ENCODE assay signal across 9 cellular contexts in genomic region chr9:116154334-116154975, GRCh38. TPM values are rescaled to one million over a fixed set of nuclear protein-coding genes. Genes with fewer than 3 reads are reported as not detected.
A peak's percentile ranks its signal among the peaks of the same experiment; 100 is the strongest.
DNase-seq lines count a peak whose midpoint lies in the region; ATAC-seq, FAIRE-seq and TF ChIP-seq lines count a peak whose summit lies in the region.
"Had no signal": no experiment of that assay in that cellular context is flagged by ENCODE, and none has a peak within 500 bp of the region (broad histone marks: within the 10 kb centered on the region; RNA-seq: fewer than 3 reads in every experiment).

No MANE protein-coding gene starts in this region.

- H3K4me1 Mint-ChIP-seq in astrocyte (ENCODE audit: low read depth, unreplicated experiment): peaks cover 47% of the 10 kb centered on the region

- DNase-seq in astrocyte (ENCODE audit: low read depth) (no peak), COLO829 (ENCODE audit: low spot score) (no peak), T-helper 2 cell (no peak)

- TF ChIP-seq CTCF in HEK293 (tag by site-specific recombination; IDR thresholded peaks at IDR 0.05) (no peak), astrocyte (IDR thresholded peaks at IDR 0.05; ENCODE audit: insufficient read depth, low read depth, low read length) (no peak)

- H3K36me3 Mint-ChIP-seq in astrocyte (ENCODE audit: low read depth, unreplicated experiment): peaks cover 11% of the 10 kb centered on the region

- peak overlapping the region; percentile 94 for H3K9ac ChIP-seq in astrocyte (ENCODE audit: low read length)
- H3K9ac ChIP-seq in iPS-15b (ENCODE audit: low read depth, low read length): no peak overlapping the region
- H3K9ac ChIP-seq in skeletal muscle tissue (ENCODE audit: low read depth in 1 of 3, low read length in 3 of 3): peak overlapping the region; percentile 37 to 73 (median 62)

- peaks cover 3% of the 10 kb centered on the region for H3K9me3 Mint-ChIP-seq in astrocyte (ENCODE audit: unreplicated experiment)

- H3K36me3 ChIP-seq in HEK293 (ENCODE audit: control insufficient read depth in 2 of 2, insufficient read depth in 1 of 2, low read length in 2 of 2): no peaks in the 10 kb centered on the region
- peaks cover 3% of the 10 kb centered on the region for H3K36me3 ChIP-seq in astrocyte (ENCODE audit: insufficient read depth, low read length)
- no peaks in the 10 kb centered on the region for H3K36me3 ChIP-seq in iPS-15b (ENCODE audit: control insufficient read depth, insufficient read depth, low read length)
- H3K36me3 ChIP-seq in skeletal muscle tissue (ENCODE audit: control insufficient read depth in 3 of 3, insufficient read depth in 3 of 3, low read length in 3 of 3): no peaks in the 10 kb centered on the region

- no peak for ATAC-seq in HG03432 (IDR thresholded peaks at IDR 0.05; ENCODE audit: unreplicated experiment)
- no peak for ATAC-seq in HG03571 (IDR thresholded peaks at IDR 0.05; ENCODE audit: unreplicated experiment)
- ATAC-seq: HCT116 had no signal

- H3K4me3 Mint-ChIP-seq in astrocyte (ENCODE audit: unreplicated experiment): peak overlapping the region; percentile 88

- no peak for FAIRE-seq in astrocyte (lab: Jason Lieb, UNC)

- H3K27ac ChIP-seq in HEK293 (ENCODE audit: extremely low read depth, low read depth, low read length): peak overlapping the region; percentile 54; the same call in 1 of the 2 replicates
- H3K27ac ChIP-seq in astrocyte (ENCODE audit: low read depth, low read length): peak overlapping the region; percentile 77
- peak overlapping the region; percentile 42 for H3K27ac ChIP-seq in skeletal muscle tissue (ENCODE audit: low read depth, low read length)

- H3K4me3 ChIP-seq in HEK293 (ENCODE audit: low read depth, low read length) (peak overlapping the region; percentile 60), astrocyte (ENCODE audit: insufficient read depth, low read depth, low read length) (peak overlapping the region; percentile 74), iPS-15b (ENCODE audit: low read depth, low read length) (peak overlapping the region; percentile 66), skeletal muscle tissue (ENCODE audit: low read length in 3 of 3) (peak overlapping the region; percentile 53 to 72 (median 67))

- H3K4me1 ChIP-seq in HEK293 (ENCODE audit: control insufficient read depth, insufficient read depth, low read length) (peaks cover 7% of the 10 kb centered on the region), astrocyte (ENCODE audit: insufficient read depth, low read length) (peaks cover 38% of the 10 kb centered on the region), iPS-15b (ENCODE audit: control insufficient read depth, insufficient read depth, low read length) (peaks cover 18% of the 10 kb centered on the region), skeletal muscle tissue (ENCODE audit: control insufficient read depth in 3 of 3, insufficient read depth in 3 of 3, low read length in 3 of 3) (peaks cover 20 to 24% (median 23%) of the 10 kb centered on the region in 3 donors)

- H3K27me3 Mint-ChIP-seq in astrocyte (ENCODE audit: low read depth, unreplicated experiment): no peaks in the 10 kb centered on the region

- H4K20me1 ChIP-seq in astrocyte (ENCODE audit: insufficient read depth, low read length): no peaks in the 10 kb centered on the region

- H3K9me3 ChIP-seq in HEK293 (ENCODE audit: control insufficient read depth, insufficient read depth, low read depth, low read length): no peaks in the 10 kb centered on the region
- H3K9me3 ChIP-seq in astrocyte (ENCODE audit: insufficient read depth, low read depth, low read length): no peaks in the 10 kb centered on the region
- no peaks in the 10 kb centered on the region for H3K9me3 ChIP-seq in iPS-15b (ENCODE audit: control insufficient read depth, insufficient read depth, low read length)
- no peaks in the 10 kb centered on the region for H3K9me3 ChIP-seq in skeletal muscle tissue (ENCODE audit: control insufficient read depth in 3 of 3, low read length in 3 of 3)

- POLR2A ChIA-PET in HEK293 (lab: Yijun Ruan, JAX): no interaction called here

- CTCF ChIA-PET in HEK293 (lab: Yijun Ruan, JAX): interaction anchor here (0.6 to 2.7 kb wide), 9 partner anchors 11 to 561 kb away, joined by 3 to 9 read pairs (median 4); no protein-coding TSS in a partner anchor

- H2AFZ ChIP-seq in astrocyte (ENCODE audit: low read depth, low read length): peak overlapping the region; percentile 59

- H3K79me2 ChIP-seq in astrocyte (ENCODE audit: insufficient read depth, low read length): peaks cover 21% of the 10 kb centered on the region

- H3K27me3 ChIP-seq in astrocyte (ENCODE audit: insufficient read depth, low read length) (peaks cover 5% of the 10 kb centered on the region), iPS-15b (ENCODE audit: control insufficient read depth, insufficient read depth, low read length) (peaks cover 62% of the 10 kb centered on the region), skeletal muscle tissue (ENCODE audit: control insufficient read depth in 3 of 3, insufficient read depth in 3 of 3, low read length in 3 of 3) (peaks cover 0 to 8% (median 0%) of the 10 kb centered on the region in 3 donors)

- H3K27ac Mint-ChIP-seq in astrocyte (ENCODE audit: unreplicated experiment): peak overlapping the region; percentile 93

- peak overlapping the region; percentile 92 for H3K4me2 ChIP-seq in astrocyte (ENCODE audit: low read length)

TF ChIP-seq in HEK293, 187 proteins besides CTCF, POLR2A, EP300 and RAD21:
- TF ChIP-seq ZNF311 (tag by site-specific recombination; IDR thresholded peaks at IDR 0.05; ENCODE audit: borderline replicate concordance): no peak
- 0 out of 2 replicates have a peak, but pooled peaks have one; percentile 31 for TF ChIP-seq ZBTB8A (tag by site-specific recombination; IDR thresholded peaks at IDR 0.05)
- TF ChIP-seq GLIS2 (tag by site-specific recombination; IDR thresholded peaks at IDR 0.05): peak; percentile 32; the same call in 1 of the 2 replicates
- TF ChIP-seq ZIC2 (tag by site-specific recombination; IDR thresholded peaks at IDR 0.05): 0 out of 2 replicates have a peak, but pooled peaks have one; percentile 8
- TF ChIP-seq ZBTB26 (tag by site-specific recombination; optimal IDR thresholded peaks at IDR 0.05): peak; percentile 49
TF ChIP-seq in HEK293: peak in this region for 4.

RNA-seq across cellular contexts. Expression of gene PAPPA, which starts 0.9 kb away (rescaled TPM):
- total RNA-seq in astrocyte (172 and 208 TPM in 2 replicates), skeletal muscle tissue (0.52 TPM)

Comparison
In these comparisons a context has a peak if more than half of its experiments do, and no peak if none do; other contexts are left out.
1. RNA of gene PAPPA, which starts 0.9 kb away (total RNA-seq): 172 to 208 TPM in astrocyte; 0.52 TPM in skeletal muscle tissue (single experiment); every median in the first group is over 100 times any median in the second.
2. Peak in every context shown above with its lines, with median percentiles within 50 percentile points of each other: H3K27ac ChIP-seq and H3K4me3 ChIP-seq.